8 cellular contexts compared by ENCODE assay signal in genomic region chr11:7514099-7514725, GRCh38. TPM values are rescaled to one million over a fixed set of nuclear protein-coding genes. Genes with fewer than 3 reads are reported as not detected.
A peak's percentile ranks its signal among the peaks of the same experiment; 100 is the strongest.
DNase-seq lines count a peak whose midpoint lies in the region; ATAC-seq and TF ChIP-seq lines count a peak whose summit lies in the region.

No MANE protein-coding gene starts in this region.

- peaks cover 26 to 35% (median 31%) of the 10 kb centered on the region in 4 donors for H3K4me1 ChIP-seq in esophagus muscularis mucosa

- H3K4me1 Mint-ChIP-seq in T-helper 17 cell: peaks cover 38% of the 10 kb centered on the region
- H3K4me1 Mint-ChIP-seq in naive thymus-derived CD8-positive, alpha-beta T cell: peaks cover 36 to 71% (median 64%) of the 10 kb centered on the region in 4 donors

- 11% methylated on average over 13 of the region's 36 CpGs for WGBS in esophagus muscularis mucosa

- no peak for TF ChIP-seq EP300 in esophagus muscularis mucosa (IDR thresholded peaks at IDR 0.05)

- H3K4me3 Mint-ChIP-seq in T-helper 17 cell: peak overlapping the region; percentile 95
- H3K4me3 Mint-ChIP-seq in naive thymus-derived CD8-positive, alpha-beta T cell: peak overlapping the region; percentile 79 to 99 (median 93)

- POLR2A ChIA-PET in naive thymus-derived CD8-positive, alpha-beta T cell (lab: Charles Lee): interaction anchor here (1.1 to 8.7 kb wide), 8 partner anchors 10 to 1168 kb away, joined by 3 to 55 read pairs (median 6); partner anchors contain the start of genes RPL27A, TAF10 and TRIM66

- no peaks in the 10 kb centered on the region for H3K27me3 Mint-ChIP-seq in T-helper 17 cell
- H3K27me3 Mint-ChIP-seq in naive thymus-derived CD8-positive, alpha-beta T cell: peaks cover 0 to 2% (median 0%) of the 10 kb centered on the region in 5 donors

- no peaks in the 10 kb centered on the region for H3K27me3 ChIP-seq in esophagus muscularis mucosa

- peak overlapping the region; percentile 84 for H3K27ac Mint-ChIP-seq in T-helper 17 cell
- peak overlapping the region in 9 of 10 donors; percentile 26 to 98 (median 87) for H3K27ac Mint-ChIP-seq in naive thymus-derived CD8-positive, alpha-beta T cell

- no peaks in the 10 kb centered on the region for H3K9me3 ChIP-seq in T-helper 17 cell (ENCODE audit: control insufficient read depth, low read length, poor library complexity, severe bottlenecking)
- H3K9me3 ChIP-seq in esophagus muscularis mucosa: no peaks in the 10 kb centered on the region

- peak; percentile 6 for ATAC-seq in HG02759 (IDR thresholded peaks at IDR 0.05; ENCODE audit: unreplicated experiment)
- ATAC-seq in T-helper 17 cell: peak; percentile 14
- peak; percentile 4 to 37 for ATAC-seq in naive thymus-derived CD8-positive, alpha-beta T cell

- no peaks in the 10 kb centered on the region for H3K36me3 ChIP-seq in esophagus muscularis mucosa

- H3K4me3 ChIP-seq in esophagus muscularis mucosa: peak overlapping the region; percentile 75 to 80 (median 76)

- peak; percentile 2 for DNase-seq in DMS 273 (lab: John Stamatoyannopoulos, UW; ENCODE audit: unreplicated experiment)
- no peak for DNase-seq in DMS 273 treated with DMSO at 0.1 percent for 48 hours (lab: John Stamatoyannopoulos, UW)
- DNase-seq in T-helper 17 cell: peak in 1 of 3 donors; percentile 14
- DNase-seq in esophagus muscularis mucosa (ENCODE audit: extremely low spot score): no peak
- DNase-seq in naive thymus-derived CD8-positive, alpha-beta T cell: peak in 3 of 10 donors; percentile 17 to 38 (median 28)
- DNase-seq in DMS79 (lab: John Stamatoyannopoulos, UW): no peak
- DNase-seq in GDM1 (lab: John Stamatoyannopoulos, UW): no peak

- TF ChIP-seq CTCF in esophagus muscularis mucosa (IDR thresholded peaks at IDR 0.05): no peak

- intact Hi-C loops in esophagus muscularis mucosa (cut with DNase I): no loop called here

- peaks cover 0 to 11% (median 0%) of the 10 kb centered on the region in 9 donors for H3K9me3 Mint-ChIP-seq in naive thymus-derived CD8-positive, alpha-beta T cell

- peaks cover 4% of the 10 kb centered on the region for H3K36me3 Mint-ChIP-seq in T-helper 17 cell (ENCODE audit: low read depth)
- peaks cover 0 to 4% (median 3%) of the 10 kb centered on the region in 3 donors for H3K36me3 Mint-ChIP-seq in naive thymus-derived CD8-positive, alpha-beta T cell

- H3K27ac ChIP-seq in esophagus muscularis mucosa (replicated peaks in 1 of 4): peak overlapping the region; percentile 77 to 89 (median 86)

- TF ChIP-seq POLR2A in esophagus muscularis mucosa (IDR thresholded peaks at IDR 0.05; ENCODE audit: low read depth): no peak

RNA-seq across cellular contexts. Expression of gene PPFIBP2, which starts 0.4 kb away (rescaled TPM):
- total RNA-seq in T-helper 17 cell (10 to 100 TPM; 26.2 to 40.6 TPM), esophagus muscularis mucosa (10 to 100 TPM in 2 of 4 donors, 1 to 10 TPM in 2; 7.5 to 12.5 (median 10.0) TPM)
- total RNA-seq in naive thymus-derived CD8-positive, alpha-beta T cell: 10 to 100 TPM; 82.6 to 88.0 TPM
- polyA plus RNA-seq in naive thymus-derived CD8-positive, alpha-beta T cell: 10 to 100 TPM in 1 of 3 donors, 1 to 10 TPM in 2; 2.6 to 32.2 (median 5.6) TPM

RNA-seq across cellular contexts. Expression of gene OLFML1, which starts 28.9 kb away (rescaled TPM):
- total RNA-seq in T-helper 17 cell (not detected), esophagus muscularis mucosa (10 to 100 TPM in 1 of 4 donors, 1 to 10 TPM in 3; 5.6 to 10.8 (median 7.7) TPM)
- total RNA-seq in naive thymus-derived CD8-positive, alpha-beta T cell: not detected
- under 1 TPM in 2 of 3 donors, not detected in 1; 0.15 to 0.22 TPM for polyA plus RNA-seq in naive thymus-derived CD8-positive, alpha-beta T cell

Comparison
In these comparisons a context has a peak if more than half of its experiments do, and no peak if none do; other contexts are left out.
1. RNA of gene OLFML1, which starts 28.9 kb away (total RNA-seq): 5.6 to 10.8 TPM in esophagus muscularis mucosa; not detected in T-helper 17 cell and not detected in naive thymus-derived CD8-positive, alpha-beta T cell; every median in the first group is over 4 times any median in the second.
2. Peak in every context shown above with its lines, with median percentiles within 50 percentile points of each other: ATAC-seq.